Comparison of ENCODE assay signal across 1 cellular context in genomic region chr22:30290318-30290678, GRCh38.
TF ChIP-seq lines count a peak whose summit lies in the region.

No MANE protein-coding gene starts in this region.

TF ChIP-seq in IMR-90, 13 proteins besides CTCF, POLR2A, EP300 and RAD21:
- TF ChIP-seq MXI1 (IDR thresholded peaks at IDR 0.05; ENCODE audit: borderline replicate concordance, low read depth, low read length) (no peak), RFX5 (IDR thresholded peaks at IDR 0.05; ENCODE audit: low read depth, low read length) (no peak), ELK1 (IDR thresholded peaks at IDR 0.05; ENCODE audit: borderline replicate concordance, low read depth, low read length) (no peak), FOS (IDR thresholded peaks at IDR 0.05; ENCODE audit: low read depth, low read length) (no peak), MAFK (IDR thresholded peaks at IDR 0.05; ENCODE audit: low read depth, low read length) (no peak), CEBPB (IDR thresholded peaks at IDR 0.05; ENCODE audit: low read depth, low read length) (no peak), USF2 (IDR thresholded peaks at IDR 0.05; ENCODE audit: low read depth, low read length) (no peak), NFE2L2 (IDR thresholded peaks at IDR 0.05; ENCODE audit: low read depth, low read length) (no peak), RCOR1 (IDR thresholded peaks at IDR 0.05; ENCODE audit: insufficient replicate concordance, low read length) (no peak), BHLHE40 (IDR thresholded peaks at IDR 0.05; ENCODE audit: low read depth, low read length) (no peak), SMC3 (IDR thresholded peaks at IDR 0.05; ENCODE audit: low read depth, low read length) (no peak), MAZ (IDR thresholded peaks at IDR 0.05; ENCODE audit: borderline replicate concordance, low read depth, low read length) (no peak), CHD1 (IDR thresholded peaks at IDR 0.05; ENCODE audit: low read depth, low read length) (no peak)
TF ChIP-seq in IMR-90: peak in this region for 0.
